ENCODE assay signal across 9 cellular contexts in genomic region chr11:116786966-116787365, GRCh38. TPM values are rescaled to one million over a fixed set of nuclear protein-coding genes. Genes with fewer than 3 reads are reported as not detected.
DNase-seq lines count a peak whose midpoint lies in the region; ATAC-seq and TF ChIP-seq lines count a peak whose summit lies in the region.
"Had no signal": no experiment of that assay in that cellular context is flagged by ENCODE, and none has a peak within 500 bp of the region (broad histone marks: within the 10 kb centered on the region; RNA-seq: fewer than 3 reads in every experiment).

No MANE protein-coding gene starts in this region.

- WGBS in esophagus squamous epithelium, 2 donors = 44 to 51% methylated on average over 5 of the region's 5 CpGs

- H3K27ac Mint-ChIP-seq in progenitor cell of endocrine pancreas = peak overlapping the region; percentile 79

- TF ChIP-seq CTCF in Peyer's patch (IDR thresholded peaks at IDR 0.05) = no peak
- no peak for TF ChIP-seq CTCF in esophagus squamous epithelium (IDR thresholded peaks at IDR 0.05)
- no peak for TF ChIP-seq CTCF in progenitor cell of endocrine pancreas (IDR thresholded peaks at IDR 0.05; ENCODE audit: unreplicated experiment)

- H3K4me1 Mint-ChIP-seq in progenitor cell of endocrine pancreas (ENCODE audit: low read depth) = peaks cover 14% of the 10 kb centered on the region

- H3K36me3 Mint-ChIP-seq in progenitor cell of endocrine pancreas (ENCODE audit: insufficient read depth) = peaks cover 24% of the 10 kb centered on the region

- H3K9ac ChIP-seq in ES-I3 (ENCODE audit: low read depth, low read length) = peak overlapping the region; percentile 95

- no peak overlapping the region for H3K27ac ChIP-seq in Peyer's patch
- H3K27ac ChIP-seq in esophagus squamous epithelium = peak overlapping the region; percentile 88 to 93 (median 91)

- H3K4me3 Mint-ChIP-seq in progenitor cell of endocrine pancreas (ENCODE audit: low read depth) = peak overlapping the region; percentile 98

- H3K4me3 ChIP-seq in Peyer's patch = peak overlapping the region; percentile 79 to 100 (median 94)
- H3K4me3 ChIP-seq in esophagus squamous epithelium = peak overlapping the region; percentile 78 to 87 (median 82)

- no peaks in the 10 kb centered on the region for H3K9me3 ChIP-seq in ES-I3 (ENCODE audit: control insufficient read depth, insufficient read depth, low read length)
- no peaks in the 10 kb centered on the region for H3K9me3 ChIP-seq in Peyer's patch
- no peaks in the 10 kb centered on the region for H3K9me3 ChIP-seq in esophagus squamous epithelium

- DNase-seq in Peyer's patch (no peak), esophagus squamous epithelium (lab: John Stamatoyannopoulos, UW) (no peak), progenitor cell of endocrine pancreas (ENCODE audit: low spot score, unreplicated experiment) (no peak), NCI-H2029 (lab: John Stamatoyannopoulos, UW) (no peak), EL (no peak)
- DNase-seq: activated CD4-positive, CD25-positive, alpha-beta regulatory T cell had no signal

- TF ChIP-seq POLR2A in Peyer's patch (IDR thresholded peaks at IDR 0.05) (no peak), esophagus squamous epithelium (IDR thresholded peaks at IDR 0.05) (no peak)

- intact Hi-C loops in esophagus squamous epithelium (cut with DNase I) = no loop called here

- no peaks in the 10 kb centered on the region for H3K4me1 ChIP-seq in ES-I3 (ENCODE audit: insufficient read depth, low read length)
- H3K4me1 ChIP-seq in Peyer's patch = peaks cover 0 to 20% (median 6%) of the 10 kb centered on the region in 4 donors
- H3K4me1 ChIP-seq in esophagus squamous epithelium = peaks cover 16 to 35% (median 16%) of the 10 kb centered on the region in 3 donors

- ATAC-seq in HG02852 (IDR thresholded peaks at IDR 0.05; ENCODE audit: unreplicated experiment) = no peak
- ATAC-seq in HG03378 (IDR thresholded peaks at IDR 0.05; ENCODE audit: unreplicated experiment) = no peak

- H3K9me3 Mint-ChIP-seq in progenitor cell of endocrine pancreas (ENCODE audit: low read depth) = no peaks in the 10 kb centered on the region

- H3K36me3 ChIP-seq in ES-I3 (ENCODE audit: insufficient read depth, low read length) = peaks cover 26% of the 10 kb centered on the region
- peaks cover 0 to 46% (median 0%) of the 10 kb centered on the region in 3 donors for H3K36me3 ChIP-seq in Peyer's patch
- H3K36me3 ChIP-seq in esophagus squamous epithelium = peaks cover 9 to 48% (median 36%) of the 10 kb centered on the region in 3 donors

- H3K27me3 Mint-ChIP-seq in progenitor cell of endocrine pancreas = peaks cover 9% of the 10 kb centered on the region

- H3K27me3 ChIP-seq in Peyer's patch = no peaks in the 10 kb centered on the region
- peaks cover 0 to 11% (median 0%) of the 10 kb centered on the region in 4 donors for H3K27me3 ChIP-seq in esophagus squamous epithelium

RNA-seq across cellular contexts. Expression of gene ZPR1, which starts 0.9 kb away (rescaled TPM):
- total RNA-seq in Peyer's patch (10 to 100 TPM; 17.0 to 52.6 (median 32.5) TPM), esophagus squamous epithelium (10 to 100 TPM; 22.1 to 31.0 (median 26.2) TPM), progenitor cell of endocrine pancreas (48.6 TPM in 2 replicates)

RNA-seq across cellular contexts. Expression of gene APOA5, which starts 4.7 kb away (rescaled TPM):
- total RNA-seq in Peyer's patch (1 to 10 TPM in 2 of 4 donors, not detected in 2; 2.8 to 3.2 TPM), esophagus squamous epithelium (not detected), progenitor cell of endocrine pancreas (not detected in 2 replicates)

RNA-seq across cellular contexts. Expression of gene BUD13, which starts 14.2 kb away (rescaled TPM):
- 10 to 100 TPM; 16.3 to 42.9 (median 20.1) TPM for total RNA-seq in Peyer's patch
- 10 to 100 TPM in 3 of 4 donors, 1 to 10 TPM in 1; 6.0 to 13.9 (median 12.0) TPM for total RNA-seq in esophagus squamous epithelium
- 23.8 and 26.8 TPM in 2 replicates for total RNA-seq in progenitor cell of endocrine pancreas

RNA-seq across cellular contexts. Expression of gene APOA4, which starts 36.1 kb away (rescaled TPM):
- total RNA-seq in Peyer's patch = over 10,000 TPM in 1 of 4 donors, 1,000 to 10,000 TPM in 2, 100 to 1,000 TPM in 1; 107 to 10,211 (median 6,146) TPM
- total RNA-seq in esophagus squamous epithelium = not detected
- not detected in 2 replicates for total RNA-seq in progenitor cell of endocrine pancreas

RNA-seq across cellular contexts. Expression of gene APOC3, which starts 42.7 kb away (rescaled TPM):
- total RNA-seq in Peyer's patch (over 10,000 TPM in 1 of 4 donors, 1,000 to 10,000 TPM in 2, 100 to 1,000 TPM in 1; 276 to 11,857 (median 5,024) TPM), esophagus squamous epithelium (not detected), progenitor cell of endocrine pancreas (14.9 and 16.3 TPM in 2 replicates)

Comparison
In these comparisons a context has a peak if more than half of its experiments do, and no peak if none do; other contexts are left out.
1. H3K27ac ChIP-seq: peak in esophagus squamous epithelium (4 of 4); none in Peyer's patch (0 of 4).